13 cellular contexts compared by ENCODE assay signal in the genomic region with DNA sequence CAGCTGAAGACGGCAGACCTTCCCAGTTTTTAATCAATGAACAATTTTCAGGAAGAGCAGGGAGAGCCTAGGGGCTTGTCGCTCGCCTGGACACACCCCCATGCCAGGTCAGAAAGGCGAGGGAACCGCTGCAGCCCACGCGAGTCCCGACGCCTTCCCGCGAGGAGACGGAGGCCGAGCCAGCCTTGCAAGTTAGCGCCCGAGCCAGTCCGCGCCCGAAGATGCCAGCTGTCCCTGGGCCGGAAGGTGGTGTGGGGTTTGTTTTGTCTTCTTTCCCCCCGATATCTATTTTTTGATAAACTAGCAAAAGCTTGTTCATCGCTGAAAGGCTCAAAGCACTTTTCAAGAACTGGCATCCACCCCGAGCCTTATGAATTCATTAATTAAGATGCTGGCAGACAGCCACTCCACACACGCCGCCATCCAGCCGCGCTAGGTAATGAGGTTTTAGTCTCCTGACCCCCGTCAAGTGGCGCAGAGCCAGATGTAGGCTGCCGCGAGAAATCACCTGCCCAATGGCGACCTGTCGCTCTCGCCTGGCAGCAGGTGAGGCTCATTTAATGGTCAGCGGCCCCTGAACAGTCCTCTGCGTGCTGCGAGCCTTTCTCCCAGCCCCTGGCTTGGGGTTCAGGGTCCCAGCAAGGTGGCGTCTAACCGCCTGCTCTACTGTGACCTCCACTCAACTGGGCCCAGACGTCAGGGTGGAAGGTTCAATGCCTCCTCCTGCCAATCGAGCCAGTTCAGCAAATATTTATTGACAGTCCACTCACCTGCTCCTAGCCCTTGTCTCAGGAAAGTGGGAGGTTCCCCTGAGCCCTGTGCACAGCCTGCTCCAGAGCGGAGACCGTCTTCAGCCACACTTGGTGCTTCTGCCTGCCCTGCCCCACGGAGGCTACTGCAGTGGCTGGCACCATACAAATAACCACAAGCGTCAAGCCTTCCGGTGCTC. TPM values are rescaled to one million over a fixed set of nuclear protein-coding genes. Genes with fewer than 3 reads are reported as not detected.
A peak's percentile ranks its signal among the peaks of the same experiment; 100 is the strongest.
DNase-seq lines count a peak whose midpoint lies in the region; ATAC-seq, FAIRE-seq and TF ChIP-seq lines count a peak whose summit lies in the region.
"Had no signal": no experiment of that assay in that cellular context is flagged by ENCODE, and none has a peak within 500 bp of the region (broad histone marks: within the 10 kb centered on the region; RNA-seq: fewer than 3 reads in every experiment).

No MANE protein-coding gene starts in this region.

- no peak for ATAC-seq in HepG2
- ATAC-seq in activated CD8-positive, alpha-beta T cell treated with anti-CD3 and anti-CD28 coated beads for 36 hours: no peak

- no peaks in the 10 kb centered on the region for H4K20me1 ChIP-seq in HepG2 (ENCODE audit: insufficient read depth, low read length)

- no peaks in the 10 kb centered on the region for H3K27me3 Mint-ChIP-seq in activated CD8-positive, alpha-beta T cell treated with anti-CD3 and anti-CD28 coated beads for 36 hours

- intact Hi-C loops in HepG2 (cut with micrococcal nuclease; ENCODE audit: unreplicated experiment): loop anchor here (5.0 kb wide), 1 partner anchor 566 kb away; no protein-coding TSS in a partner anchor
- intact Hi-C loops in activated CD8-positive, alpha-beta T cell treated with anti-CD3 and anti-CD28 coated beads for 36 hours (cut with micrococcal nuclease): no loop called here
- intact Hi-C loops in esophagus muscularis mucosa (cut with DNase I): loop anchor here (5.0 kb wide), 1 partner anchor 74 kb away; no protein-coding TSS in a partner anchor

- H3K4me3 ChIP-seq in HepG2 (replicated peaks in 1 of 3; ENCODE audit: insufficient read depth in 1 of 3, low read depth in 2 of 3, low read length in 3 of 3): no peak overlapping the region
- no peak overlapping the region for H3K4me3 ChIP-seq in esophagus muscularis mucosa
- H3K4me3 ChIP-seq: lung had no signal

- no peak overlapping the region for H3K4me3 Mint-ChIP-seq in activated CD8-positive, alpha-beta T cell treated with anti-CD3 and anti-CD28 coated beads for 36 hours

- no peak for TF ChIP-seq RAD21 in HepG2 (CRISPR knock-in tag; IDR thresholded peaks at IDR 0.05)

- no peak for TF ChIP-seq POLR2A in HepG2 (IDR thresholded peaks at IDR 0.05; ENCODE audit: insufficient read depth in 1 of 2, low read depth in 2 of 2, low read length in 2 of 2)
- TF ChIP-seq POLR2A in esophagus muscularis mucosa (IDR thresholded peaks at IDR 0.05; ENCODE audit: low read depth): no peak

- H3K79me2 ChIP-seq in HepG2 (ENCODE audit: insufficient read depth, low read length): no peaks in the 10 kb centered on the region

- H3K9me3 ChIP-seq in HepG2 (ENCODE audit: low read length): no peaks in the 10 kb centered on the region
- H3K9me3 ChIP-seq in esophagus muscularis mucosa: no peaks in the 10 kb centered on the region

- no peak overlapping the region for H3K27ac ChIP-seq in HepG2 (ENCODE audit: extremely low read length, insufficient read depth, low read length)
- no peak overlapping the region for H3K27ac ChIP-seq in esophagus muscularis mucosa (replicated peaks in 1 of 4)

- WGBS in HepG2 (ENCODE audit: low lambda C conversion rate): 94% methylated on average over 45 of the region's 45 CpGs
- 82% methylated on average over 33 of the region's 45 CpGs for WGBS in esophagus muscularis mucosa

- no TSS peak for BruUV-seq in HepG2 (replicated peaks; lab: Mats Ljungman, UMichigan)

- H3K36me3 Mint-ChIP-seq in activated CD8-positive, alpha-beta T cell treated with anti-CD3 and anti-CD28 coated beads for 36 hours (ENCODE audit: low read depth): peaks cover 30% of the 10 kb centered on the region

- H3K36me3 ChIP-seq in HepG2 (replicated peaks in 1 of 2; ENCODE audit: control insufficient read depth in 1 of 2, insufficient read depth in 2 of 2, low read length in 2 of 2) (0 out of 5 replicates have a peak, but pooled peaks cover 0 to under 1% of the 10 kb centered on the region in 2 experiments), esophagus muscularis mucosa (peaks cover 0 to 3% (median 0%) of the 10 kb centered on the region in 4 donors)

- POLR2A ChIA-PET in HepG2 (lab: Yijun Ruan, JAX): no interaction called here
- POLR2A ChIA-PET in activated CD8-positive, alpha-beta T cell treated with anti-CD3 and anti-CD28 coated beads for 36 hours (lab: Charles Lee): interaction anchor here (0.8 to 3.9 kb wide), 6 partner anchors 9 to 25 kb away, joined by 3 to 40 read pairs (median 10); no protein-coding TSS in a partner anchor
- POLR2A ChIA-PET in GM10248 (lab: Yijun Ruan, JAX): interaction anchor here (0.7 kb wide), 1 partner anchor 539 kb away, joined by 5 read pairs; no protein-coding TSS in a partner anchor

- CTCF ChIA-PET in HepG2 (lab: Yijun Ruan, JAX; ENCODE audit: low intra/inter-chr PET ratio, low total read pairs) (no interaction called here), GM10248 (lab: Yijun Ruan, JAX) (interaction anchor here (1.4 to 3.8 kb wide), 3 partner anchors 7 to 199 kb away, joined by 4 to 17 read pairs (median 15); a partner anchor contains a TSS)
- CTCF ChIA-PET in activated CD8-positive, alpha-beta T cell treated with anti-CD3 and anti-CD28 coated beads for 36 hours (lab: Charles Lee): interaction anchor here (1.4 to 4.7 kb wide), 5 partner anchors 8 to 73 kb away, joined by 4 to 33 read pairs (median 12); no protein-coding TSS in a partner anchor

- H3K27me3 ChIP-seq in HepG2 (ENCODE audit: control insufficient read depth in 1 of 2, insufficient read depth in 2 of 2, low read length in 2 of 2) (no peaks in the 10 kb centered on the region), esophagus muscularis mucosa (no peaks in the 10 kb centered on the region)

- H3K4me1 ChIP-seq in HepG2 (ENCODE audit: insufficient read depth, low read length) (peaks cover 16% of the 10 kb centered on the region), esophagus muscularis mucosa (peaks cover 18 to 35% (median 28%) of the 10 kb centered on the region in 4 donors)

- TF ChIP-seq EP300 in HepG2 (IDR thresholded peaks at IDR 0.05; ENCODE audit: low read depth in 2 of 2, low read length in 2 of 2) (no peak), HepG2 (CRISPR knock-in tag; IDR thresholded peaks at IDR 0.05; ENCODE audit: borderline replicate concordance) (no peak), esophagus muscularis mucosa (IDR thresholded peaks at IDR 0.05) (no peak)

- FAIRE-seq in HepG2 (lab: Jason Lieb, UNC): no peak
- FAIRE-seq: endometrium had no signal

- DNase-seq in DMS153 (lab: John Stamatoyannopoulos, UW) (peak; percentile 66), NCI-H1417 (lab: John Stamatoyannopoulos, UW) (peak; percentile 74 to 95 (median 85)), NCI-H524 treated with DMSO at 0.1 percent for 48 hours (lab: John Stamatoyannopoulos, UW) (peak; percentile 39), HepG2 (ENCODE audit: low spot score) (no peak), esophagus muscularis mucosa (ENCODE audit: extremely low spot score) (no peak), GM10248 (ENCODE audit: extremely low spot score) (no peak)
- no peak for DNase-seq in activated CD8-positive, alpha-beta memory T cell treated with anti-CD3 and anti-CD28 coated beads, Interleukin-2, amount 50 U/mL, for 48 hours
- no peak for DNase-seq in activated CD8-positive, alpha-beta T cell treated with anti-CD3 and anti-CD28 coated beads for 36 hours
- DNase-seq: head of caudate nucleus; KBM-7; stimulated activated naive CD4-positive, alpha-beta T cell had no signal

- no peak for TF ChIP-seq CTCF in HepG2 (CRISPR knock-in tag; IDR thresholded peaks at IDR 0.05)
- TF ChIP-seq CTCF in activated CD8-positive, alpha-beta T cell treated with anti-CD3 and anti-CD28 coated beads for 36 hours (IDR thresholded peaks at IDR 0.05): no peak
- TF ChIP-seq CTCF in esophagus muscularis mucosa (IDR thresholded peaks at IDR 0.05): no peak
- TF ChIP-seq CTCF in GM10248 (IDR thresholded peaks at IDR 0.05; ENCODE audit: control extremely low read depth, extremely low read depth, low read depth, missing control alignments): no peak

- H3K9me3 Mint-ChIP-seq in activated CD8-positive, alpha-beta T cell treated with anti-CD3 and anti-CD28 coated beads for 36 hours: no peaks in the 10 kb centered on the region

- H3K9ac ChIP-seq in HepG2 (ENCODE audit: insufficient read depth, low read depth, low read length): no peak overlapping the region

- peaks cover 93% of the 10 kb centered on the region for H3K4me1 Mint-ChIP-seq in activated CD8-positive, alpha-beta T cell treated with anti-CD3 and anti-CD28 coated beads for 36 hours (ENCODE audit: low read depth)

- no peak overlapping the region for H3K27ac Mint-ChIP-seq in activated CD8-positive, alpha-beta T cell treated with anti-CD3 and anti-CD28 coated beads for 36 hours

- no peak overlapping the region for H2AFZ ChIP-seq in HepG2 (ENCODE audit: low read length)

- in situ Hi-C loops in HepG2 (cut with HindIII; ENCODE audit: extremely low pct_ligation_motif_present, low pct_unique_long_range_greater_than_20kb): no loop called here

- no peak overlapping the region for H3K4me2 ChIP-seq in HepG2 (ENCODE audit: low read depth, low read length)

TF ChIP-seq in HepG2, 621 proteins besides CTCF, POLR2A, EP300 and RAD21 (continues in another document):
- TF ChIP-seq STAG1 (CRISPR knock-in tag; IDR thresholded peaks at IDR 0.05): no peak

RNA-seq across cellular contexts. Expression of a gene that starts 6.4 kb away (rescaled TPM):
- 66.8 and 72.4 TPM in 2 replicates for total RNA-seq in HepG2 (2016; rRNA removed; fragmentation: Illumina TruSeq; extraction: Trizol)
- 41.5 and 58.5 TPM in 2 replicates for total RNA-seq in HepG2 (2016; cell fraction: cytosol; rRNA removed; fragmentation: Illumina TruSeq; extraction: Trizol; ENCODE audit: low read depth)
- 69.4 and 83.1 TPM in 2 replicates for total RNA-seq in HepG2 (2016; cell fraction: insoluble cytoplasmic fraction; rRNA removed; fragmentation: Illumina TruSeq; extraction: Trizol)
- 47.6 and 63.2 TPM in 2 replicates for total RNA-seq in HepG2 (2016; cell fraction: membrane; rRNA removed; fragmentation: Illumina TruSeq; extraction: Trizol)
- total RNA-seq in HepG2 (2016; cell fraction: nucleus; rRNA removed; fragmentation: Illumina TruSeq; extraction: Trizol): 23.1 and 27.7 TPM in 2 replicates
- 44.0 and 48.4 TPM in 2 replicates for polyA plus RNA-seq in HepG2 (2011; rRNA removed)
- 65.1 and 68.9 TPM in 2 replicates for polyA plus RNA-seq in HepG2 (2011; cell fraction: cytosol; rRNA removed)
- polyA plus RNA-seq in HepG2 (2011; cell fraction: nucleus; rRNA removed): 24.4 and 25.2 TPM in 2 replicates
- 27.5 and 30.7 TPM in 2 replicates for polyA plus RNA-seq in HepG2 (2012)
- polyA plus RNA-seq in HepG2 (2016; cell fraction: cytosol; fragmentation: Illumina TruSeq; extraction: Trizol; ENCODE audit: low read depth): 56.9 and 82.2 TPM in 2 replicates
- 94.3 and 99.6 TPM in 2 replicates for polyA plus RNA-seq in HepG2 (2016; cell fraction: insoluble cytoplasmic fraction; fragmentation: Illumina TruSeq; extraction: Trizol; ENCODE audit: low read depth)
- polyA plus RNA-seq in HepG2 (2016; cell fraction: membrane; fragmentation: Illumina TruSeq; extraction: Trizol; ENCODE audit: low read depth): 61.8 and 62.4 TPM in 2 replicates
- polyA plus RNA-seq in HepG2 (2016; cell fraction: nucleus; fragmentation: Illumina TruSeq; extraction: Trizol; ENCODE audit: insufficient read depth, low read depth): 51.1 and 54.5 TPM in 2 replicates
- 14.3 and 18.2 TPM in 2 replicates for polyA minus RNA-seq in HepG2 (2011; rRNA and poly(A)+ RNA removed; ENCODE audit: low replicate concordance)
- 6.4 and 11.3 TPM in 2 replicates for polyA minus RNA-seq in HepG2 (2011; cell fraction: cytosol; rRNA and poly(A)+ RNA removed)
- 6.3 and 11.4 TPM in 2 replicates for polyA minus RNA-seq in HepG2 (2011; cell fraction: nucleus; rRNA and poly(A)+ RNA removed)
- total RNA-seq in activated CD8-positive, alpha-beta T cell treated with anti-CD3 and anti-CD28 coated beads for 36 hours: 10 to 100 TPM; 63.7 to 68.1 TPM
- total RNA-seq in esophagus muscularis mucosa: 10 to 100 TPM; 11.1 to 19.1 (median 16.3) TPM

Comparison
In these comparisons a context has a peak if more than half of its experiments do, and no peak if none do; other contexts are left out.
1. DNase-seq: peak in DMS153 (single experiment), NCI-H1417 (3 of 3) and NCI-H524 treated with DMSO at 0.1 percent for 48 hours (single experiment); none in HepG2 (single experiment), activated CD8-positive, alpha-beta memory T cell treated with anti-CD3 and anti-CD28 coated beads, Interleukin-2, amount 50 U/mL, for 48 hours (single experiment), activated CD8-positive, alpha-beta T cell treated with anti-CD3 and anti-CD28 coated beads for 36 hours (single experiment), esophagus muscularis mucosa (single experiment) and GM10248 (single experiment).